ENCODE assay signal across 8 cellular contexts in genomic region chr2:61017556-61018318, GRCh38. TPM values are rescaled to one million over a fixed set of nuclear protein-coding genes. Genes with fewer than 3 reads are reported as not detected.
DNase-seq lines count a peak whose midpoint lies in the region; ATAC-seq, FAIRE-seq and TF ChIP-seq lines count a peak whose summit lies in the region.

PEX13 (plus strand) TSS chr2:61017720; CDS start chr2:61017760, 40 bp downstream.
A gene with protein sequence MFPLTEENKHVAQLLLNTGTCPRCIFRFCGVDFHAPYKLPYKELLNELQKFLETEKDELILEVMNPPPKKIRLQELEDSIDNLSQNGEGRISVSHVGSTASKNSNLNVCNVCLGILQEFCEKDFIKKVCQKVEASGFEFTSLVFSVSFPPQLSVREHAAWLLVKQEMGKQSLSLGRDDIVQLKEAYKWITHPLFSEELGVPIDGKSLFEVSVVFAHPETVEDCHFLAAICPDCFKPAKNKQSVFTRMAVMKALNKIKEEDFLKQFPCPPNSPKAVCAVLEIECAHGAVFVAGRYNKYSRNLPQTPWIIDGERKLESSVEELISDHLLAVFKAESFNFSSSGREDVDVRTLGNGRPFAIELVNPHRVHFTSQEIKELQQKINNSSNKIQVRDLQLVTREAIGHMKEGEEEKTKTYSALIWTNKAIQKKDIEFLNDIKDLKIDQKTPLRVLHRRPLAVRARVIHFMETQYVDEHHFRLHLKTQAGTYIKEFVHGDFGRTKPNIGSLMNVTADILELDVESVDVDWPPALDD (minus strand): TSS chr2:61018255. CDS start chr2:61011890, 6,365 bp downstream.

- H3K27me3 Mint-ChIP-seq in CD4-positive, CD25-positive, alpha-beta regulatory T cell = no peaks in the 10 kb centered on the region

- intact Hi-C loops in endothelial cell of umbilical vein (cut with micrococcal nuclease) (loop anchor here (1.0 to 5.0 kb wide), 3 partner anchors 48 to 160 kb away; partner anchors contain the start of genes REL and SANBR), mucosa of descending colon (cut with DNase I, micrococcal nuclease) (no loop called here)

- H3K79me2 ChIP-seq in endothelial cell of umbilical vein (ENCODE audit: control insufficient read depth, insufficient read depth, low read length) = peaks cover 51% of the 10 kb centered on the region

- H3K27ac ChIP-seq in CD4-positive, CD25-positive, alpha-beta regulatory T cell (ENCODE audit: insufficient read depth, low read length, poor library complexity, severe bottlenecking) = peak within 1 kb of the TSS; percentile 82
- peak within 1 kb of the TSS; percentile 67 for H3K27ac ChIP-seq in endothelial cell of umbilical vein (ENCODE audit: insufficient read depth, low read depth, low read length)

- no TSS peak for BruUV-seq in endothelial cell of umbilical vein (replicated peaks; lab: Mats Ljungman, UMichigan)

- peaks cover 3% of the 10 kb centered on the region for H3K36me3 ChIP-seq in CD4-positive, CD25-positive, alpha-beta regulatory T cell (ENCODE audit: control insufficient read depth, insufficient read depth, low read length)
- H3K36me3 ChIP-seq in endothelial cell of umbilical vein (ENCODE audit: control insufficient read depth in 2 of 2, extremely low read depth in 1 of 2, insufficient read depth in 2 of 2, low read length in 2 of 2) (no peaks in the 10 kb centered on the region), mucosa of descending colon (ENCODE audit: low read depth) (no peaks in the 10 kb centered on the region)

- peak within 1 kb of the TSS; percentile 95 to 99 (median 98) for H3K27ac Mint-ChIP-seq in CD4-positive, CD25-positive, alpha-beta regulatory T cell

- H3K4me3 ChIP-seq in CD4-positive, CD25-positive, alpha-beta regulatory T cell (ENCODE audit: low read depth, low read length) = peak within 1 kb of the TSS; percentile 99
- H3K4me3 ChIP-seq in endothelial cell of umbilical vein (replicated peaks in 1 of 3; ENCODE audit: insufficient read depth in 1 of 3, low read depth in 1 of 3, low read length in 3 of 3) = peak within 1 kb of the TSS; percentile 73 to 98 (median 94)
- peak within 1 kb of the TSS; percentile 62 for H3K4me3 ChIP-seq in mucosa of descending colon

- no peaks in the 10 kb centered on the region for H3K9me3 ChIP-seq in CD4-positive, CD25-positive, alpha-beta regulatory T cell (ENCODE audit: control insufficient read depth in 2 of 2, low read length in 2 of 2)
- H3K9me3 ChIP-seq in endothelial cell of umbilical vein (replicated peaks; ENCODE audit: control insufficient read depth, insufficient read depth, low read length) = no peaks in the 10 kb centered on the region
- H3K9me3 ChIP-seq in mucosa of descending colon = no peaks in the 10 kb centered on the region

- H3K9me3 Mint-ChIP-seq in CD4-positive, CD25-positive, alpha-beta regulatory T cell = peaks cover 0 to 2% (median 0%) of the 10 kb centered on the region in 7 donors

- H3K4me1 Mint-ChIP-seq in CD4-positive, CD25-positive, alpha-beta regulatory T cell = peaks cover 20 to 68% (median 22%) of the 10 kb centered on the region in 4 donors

- no peak for FAIRE-seq in endothelial cell of umbilical vein (lab: Jason Lieb, UNC)

- no peak for TF ChIP-seq POLR2A in endothelial cell of umbilical vein (IDR thresholded peaks at IDR 0.05; ENCODE audit: low read depth, low read length)

- peak within 1 kb of the TSS; percentile 69 for H3K9ac ChIP-seq in endothelial cell of umbilical vein (replicated peaks; ENCODE audit: extremely low read depth, insufficient read depth, low read length)

- peak; percentile 85 for ATAC-seq in CD4-positive, CD25-positive, alpha-beta regulatory T cell (ENCODE audit: low read depth in 2 of 2)
- ATAC-seq in HG03378 (IDR thresholded peaks at IDR 0.05; ENCODE audit: unreplicated experiment) (peak; percentile 58), mucosa of descending colon (peak; percentile 83)

- peak within 1 kb of the TSS; percentile 93 for H3K4me2 ChIP-seq in endothelial cell of umbilical vein (ENCODE audit: insufficient read depth, low read length)

- peaks cover 13% of the 10 kb centered on the region for H3K36me3 Mint-ChIP-seq in CD4-positive, CD25-positive, alpha-beta regulatory T cell

- TF ChIP-seq CTCF in endothelial cell of umbilical vein (IDR thresholded peaks at IDR 0.05; ENCODE audit: extremely low read depth in 1 of 2, insufficient read depth in 1 of 2, low read depth in 1 of 2, low read length in 2 of 2) (no peak), mucosa of descending colon (IDR thresholded peaks at IDR 0.05) (no peak)

- no peaks in the 10 kb centered on the region for H3K27me3 ChIP-seq in CD4-positive, CD25-positive, alpha-beta regulatory T cell (ENCODE audit: control insufficient read depth, insufficient read depth, low read length)
- H3K27me3 ChIP-seq in endothelial cell of umbilical vein (ENCODE audit: control insufficient read depth in 2 of 2, insufficient read depth in 2 of 2, low read length in 2 of 2) = no peaks in the 10 kb centered on the region

- no peaks in the 10 kb centered on the region for H4K20me1 ChIP-seq in endothelial cell of umbilical vein (replicated peaks; ENCODE audit: control insufficient read depth, extremely low read depth, insufficient read depth, low read length)

- DNase-seq in CD4-positive, CD25-positive, alpha-beta regulatory T cell = peak in 2 of 3 donors; percentile 51 to 83
- DNase-seq in GM19238 (ENCODE audit: insufficient read length, low spot score) (peak; percentile 67), NCI-H82 treated with DMSO at 0.1 percent for 48 hours (lab: John Stamatoyannopoulos, UW; ENCODE audit: unreplicated experiment) (peak; percentile 84), endothelial cell of umbilical vein (ENCODE audit: low read depth, low spot score) (peak; percentile 89), mucosa of descending colon (peak; percentile 83 to 88 (median 84))
- peak in 2 of 3 experiments; percentile 52 to 65 for DNase-seq in activated CD8-positive, alpha-beta memory T cell treated with anti-CD3 and anti-CD28 coated beads for 48 hours (ENCODE audit: low read depth in 2 of 3, low spot score in 2 of 3)
- DNase-seq in stimulated activated CD8-positive, alpha-beta memory T cell treated with anti-CD3 and anti-CD28 coated beads, Interleukin-2, amount 100 ng/mL, for 1 hour (ENCODE audit: low read depth in 2 of 2) = peak; percentile 5 to 38

- H3K4me1 ChIP-seq in CD4-positive, CD25-positive, alpha-beta regulatory T cell (ENCODE audit: control insufficient read depth, insufficient read depth, low read length, poor library complexity, severe bottlenecking) = peaks cover 19% of the 10 kb centered on the region
- H3K4me1 ChIP-seq in endothelial cell of umbilical vein (ENCODE audit: control insufficient read depth, extremely low read depth, insufficient read depth, low read length) (peaks cover 19% of the 10 kb centered on the region), mucosa of descending colon (ENCODE audit: low read depth) (peaks cover 29% of the 10 kb centered on the region)

- dilution Hi-C loops in endothelial cell of umbilical vein (cut with MboI; ENCODE audit: extremely low pct_ligation_motif_present, low sequenced_read_pairs) = no loop called here

- peak within 1 kb of the TSS; percentile 97 for H2AFZ ChIP-seq in endothelial cell of umbilical vein (ENCODE audit: low read depth, low read length)

- peak within 1 kb of the TSS; percentile 95 to 100 (median 98) for H3K4me3 Mint-ChIP-seq in CD4-positive, CD25-positive, alpha-beta regulatory T cell

- CTCF ChIA-PET in endothelial cell of umbilical vein (lab: Charles Lee) = no interaction called here

- POLR2A ChIA-PET in endothelial cell of umbilical vein (lab: Charles Lee) = no interaction called here

- no peaks in the 10 kb centered on the region for H3K9me1 ChIP-seq in endothelial cell of umbilical vein (replicated peaks; ENCODE audit: control insufficient read depth, extremely low read depth, insufficient read depth, low read length)

TF ChIP-seq in endothelial cell of umbilical vein, 7 proteins besides CTCF, POLR2A, EP300 and RAD21:
- TF ChIP-seq POLR2AphosphoS5 (IDR thresholded peaks at IDR 0.05; ENCODE audit: insufficient read depth, low read depth, low read length) = peak; percentile 29
- no peak for TF ChIP-seq FOS (IDR thresholded peaks at IDR 0.05; ENCODE audit: borderline replicate concordance, insufficient read depth, low read length)
- TF ChIP-seq, protein P1, sequence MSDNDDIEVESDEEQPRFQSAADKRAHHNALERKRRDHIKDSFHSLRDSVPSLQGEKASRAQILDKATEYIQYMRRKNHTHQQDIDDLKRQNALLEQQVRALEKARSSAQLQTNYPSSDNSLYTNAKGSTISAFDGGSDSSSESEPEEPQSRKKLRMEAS (IDR thresholded peaks at IDR 0.05; ENCODE audit: insufficient read depth, insufficient read length) = no peak

RNA-seq across cellular contexts. Expression of gene PEX13, which starts in this region (rescaled TPM):
- total RNA-seq in CD4-positive, CD25-positive, alpha-beta regulatory T cell = 13.1 TPM
- polyA plus RNA-seq in CD4-positive, CD25-positive, alpha-beta regulatory T cell = 10 to 100 TPM in 3 of 4 donors, 1 to 10 TPM in 1; 9.4 to 15.6 (median 13.6) TPM
- 21.0 and 25.0 TPM in 2 replicates for total RNA-seq in endothelial cell of umbilical vein
- polyA plus RNA-seq in endothelial cell of umbilical vein = 15.7 and 18.0 TPM in 2 replicates
- 12.0 and 14.7 TPM in 2 replicates for polyA plus RNA-seq in endothelial cell of umbilical vein (2011; cell fraction: cytosol; rRNA removed)
- 10.7 and 11.1 TPM in 2 replicates for polyA plus RNA-seq in endothelial cell of umbilical vein (2011; cell fraction: nucleus; rRNA removed)
- polyA plus RNA-seq in endothelial cell of umbilical vein (2012) = 13.6 and 16.0 TPM in 2 replicates
- polyA minus RNA-seq in endothelial cell of umbilical vein = 56.7 and 58.5 TPM in 2 replicates
- 10.1 TPM for polyA minus RNA-seq in endothelial cell of umbilical vein (2011; cell fraction: cytosol; rRNA and poly(A)+ RNA removed)
- polyA minus RNA-seq in endothelial cell of umbilical vein (2011; cell fraction: nucleus; rRNA and poly(A)+ RNA removed) = 20.0 and 31.4 TPM in 2 replicates
- total RNA-seq in mucosa of descending colon = 10 to 100 TPM; 24.9 to 34.9 (median 28.9) TPM

RNA-seq across cellular contexts. Expression of the second gene that starts in this region (rescaled TPM):
- 5.2 TPM for total RNA-seq in CD4-positive, CD25-positive, alpha-beta regulatory T cell
- polyA plus RNA-seq in CD4-positive, CD25-positive, alpha-beta regulatory T cell = 1 to 10 TPM; 4.5 to 7.1 (median 5.8) TPM
- total RNA-seq in endothelial cell of umbilical vein (6.5 and 10.3 TPM in 2 replicates), mucosa of descending colon (10 to 100 TPM in 2 of 3 donors, 1 to 10 TPM in 1; 7.3 to 14.6 (median 12.8) TPM)
- polyA plus RNA-seq in endothelial cell of umbilical vein = 2.7 and 3.7 TPM in 2 replicates
- polyA plus RNA-seq in endothelial cell of umbilical vein (2011; cell fraction: cytosol; rRNA removed) = 4.6 and 4.7 TPM in 2 replicates
- polyA plus RNA-seq in endothelial cell of umbilical vein (2011; cell fraction: nucleus; rRNA removed) = 11.1 and 12.6 TPM in 2 replicates
- polyA plus RNA-seq in endothelial cell of umbilical vein (2012) = 7.5 and 9.9 TPM in 2 replicates
- 4.8 and 5.5 TPM in 2 replicates for polyA minus RNA-seq in endothelial cell of umbilical vein
- 1.9 TPM for polyA minus RNA-seq in endothelial cell of umbilical vein (2011; cell fraction: cytosol; rRNA and poly(A)+ RNA removed)
- 13.8 and 17.6 TPM in 2 replicates for polyA minus RNA-seq in endothelial cell of umbilical vein (2011; cell fraction: nucleus; rRNA and poly(A)+ RNA removed)

Comparison
In these comparisons a context has a peak if more than half of its experiments do, and no peak if none do; other contexts are left out.
1. Peak in every context shown above with its lines: DNase-seq, ATAC-seq, H3K4me3 ChIP-seq and H3K27ac ChIP-seq.
2. DNase-seq: peak in every context shown above with its lines; median percentile 89 in endothelial cell of umbilical vein; 84 in NCI-H82 treated with DMSO at 0.1 percent for 48 hours; 84 in mucosa of descending colon; 67 in CD4-positive, CD25-positive, alpha-beta regulatory T cell; 67 in GM19238; 58 in activated CD8-positive, alpha-beta memory T cell treated with anti-CD3 and anti-CD28 coated beads for 48 hours; 22 in stimulated activated CD8-positive, alpha-beta memory T cell treated with anti-CD3 and anti-CD28 coated beads, Interleukin-2, amount 100 ng/mL, for 1 hour.